ENCODE assay signal across 1 cellular context in the genomic region with DNA sequence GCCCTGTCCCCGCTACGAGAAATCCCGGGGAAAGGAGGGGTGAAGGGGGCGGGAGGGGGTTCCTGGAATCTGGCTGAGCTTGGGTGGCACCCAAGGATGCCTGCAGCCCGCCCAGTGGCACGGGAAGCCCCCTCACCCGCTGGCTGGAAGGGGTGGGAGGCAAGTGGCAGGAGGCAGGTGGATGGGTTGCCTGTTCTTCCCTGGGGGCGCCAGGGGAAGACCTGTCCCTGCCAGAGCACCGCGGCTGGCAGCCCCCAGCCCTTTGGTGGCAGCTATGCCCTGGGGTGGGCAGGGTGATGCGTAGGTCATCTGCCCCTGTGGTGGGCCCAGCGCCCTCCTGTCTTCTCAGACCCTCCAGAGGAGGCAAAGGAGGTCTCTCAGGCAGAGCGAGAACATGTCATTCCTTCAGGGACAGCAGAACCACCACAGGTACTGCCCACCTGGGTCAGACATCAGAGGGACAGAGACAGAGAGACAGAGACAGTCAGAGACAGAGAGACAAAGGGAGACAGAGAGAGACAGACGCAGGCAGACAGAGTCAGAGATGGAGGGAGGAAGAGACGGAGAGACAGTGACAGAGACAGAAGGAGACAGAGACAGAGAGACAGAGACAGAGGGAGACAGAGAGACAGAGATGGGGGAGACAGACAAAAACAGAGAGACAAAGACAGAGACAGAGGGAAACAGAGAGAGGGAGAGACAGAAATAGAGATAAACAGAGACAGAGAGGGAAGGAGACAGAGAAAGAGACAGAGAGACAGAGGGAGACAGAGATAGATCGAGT.
A peak's percentile ranks its signal among the peaks of the same experiment; 100 is the strongest.
TF ChIP-seq lines count a peak whose summit lies in the region.

No MANE protein-coding gene starts in this region.

TF ChIP-seq in HEK293, 187 proteins besides CTCF, POLR2A, EP300 and RAD21 (continued from another document):
- TF ChIP-seq HIC1 (tag by site-specific recombination; IDR thresholded peaks at IDR 0.05) (peak; percentile 71), ZNF639 (tag by site-specific recombination; IDR thresholded peaks at IDR 0.05) (0 out of 2 replicates have a peak, but pooled peaks have one; percentile 26), ZSCAN30 (tag by site-specific recombination; IDR thresholded peaks at IDR 0.05) (no peak), ZNF202 (tag by site-specific recombination; IDR thresholded peaks at IDR 0.05; ENCODE audit: borderline replicate concordance) (peak; percentile 63; the same call in 1 of the 2 replicates), MZF1 (tag by site-specific recombination; IDR thresholded peaks at IDR 0.05; ENCODE audit: borderline replicate concordance) (no peak), ZNF366 (tag by site-specific recombination; conservative IDR thresholded peaks at IDR 0.05) (peak; percentile 73; the same call in 1 of the 2 replicates), ZNF423 (tag by site-specific recombination; IDR thresholded peaks at IDR 0.05) (no peak), ZNF549 (tag by site-specific recombination; IDR thresholded peaks at IDR 0.05) (no peak), ZNF266 (tag by site-specific recombination; IDR thresholded peaks at IDR 0.05; ENCODE audit: low read depth) (no peak), ZBTB20 (tag by site-specific recombination; IDR thresholded peaks at IDR 0.05) (no peak), ZNF654 (tag by site-specific recombination; IDR thresholded peaks at IDR 0.05; ENCODE audit: low read depth) (no peak)
- TF ChIP-seq, protein P1, sequence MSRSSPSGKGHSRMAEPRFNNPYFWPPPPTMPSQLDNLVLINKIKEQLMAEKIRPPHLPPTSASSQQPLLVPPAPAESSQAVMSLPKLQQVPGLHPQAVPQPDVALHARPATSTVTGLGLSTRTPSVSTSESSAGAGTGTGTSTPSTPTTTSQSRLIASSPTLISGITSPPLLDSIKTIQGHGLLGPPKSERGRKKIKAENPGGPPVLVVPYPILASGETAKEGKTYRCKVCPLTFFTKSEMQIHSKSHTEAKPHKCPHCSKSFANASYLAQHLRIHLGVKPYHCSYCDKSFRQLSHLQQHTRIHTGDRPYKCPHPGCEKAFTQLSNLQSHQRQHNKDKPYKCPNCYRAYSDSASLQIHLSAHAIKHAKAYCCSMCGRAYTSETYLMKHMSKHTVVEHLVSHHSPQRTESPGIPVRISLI (tag by site-specific recombination; IDR thresholded peaks at IDR 0.05): no peak
